ENCODE assay signal across 10 cellular contexts in the genomic region with DNA sequence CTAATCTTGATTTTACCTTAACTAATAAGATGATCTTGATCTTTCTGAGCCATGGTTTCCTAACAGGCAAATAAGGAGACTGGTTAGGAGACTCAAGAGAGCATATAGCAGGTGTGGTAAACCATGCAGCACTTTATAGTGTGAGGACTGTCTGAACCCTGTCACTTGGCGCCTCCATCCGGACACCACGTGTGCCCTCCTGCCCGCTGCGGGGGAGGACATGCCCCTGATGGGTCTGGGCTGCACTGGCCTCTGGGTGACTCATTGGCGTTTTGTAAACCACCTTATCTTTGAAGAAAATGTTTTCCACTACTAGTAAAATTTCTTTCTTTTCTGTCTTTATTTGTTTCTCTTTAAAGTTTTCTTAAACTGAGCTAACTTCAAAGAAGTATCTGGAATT.
A peak's percentile ranks its signal among the peaks of the same experiment; 100 is the strongest.
DNase-seq lines count a peak whose midpoint lies in the region; ATAC-seq, FAIRE-seq and TF ChIP-seq lines count a peak whose summit lies in the region.
"Had no signal": no experiment of that assay in that cellular context is flagged by ENCODE, and none has a peak within 500 bp of the region (broad histone marks: within the 10 kb centered on the region; RNA-seq: fewer than 3 reads in every experiment).

No MANE protein-coding gene starts in this region.

- CTCF ChIA-PET in Panc1 (lab: Charles Lee) = no interaction called here

- in situ Hi-C loops in Panc1 (cut with HindIII; ENCODE audit: low pct_unique_long_range_greater_than_20kb, low sequenced_read_pairs) = no loop called here

- BruUV-seq in Panc1 (replicated peaks; lab: Mats Ljungman, UMichigan) = no TSS peak

- H3K9me3 ChIP-seq in Panc1 (ENCODE audit: control insufficient read depth, insufficient read depth, low read depth, low read length) = no peaks in the 10 kb centered on the region
- H3K9me3 ChIP-seq: prostate gland had no signal

- peak; percentile 88 for FAIRE-seq in H54 (lab: Jason Lieb, UNC)

- H3K4me3 ChIP-seq in Panc1 (ENCODE audit: low read depth in 2 of 2, low read length in 2 of 2) = no peak overlapping the region
- H3K4me3 ChIP-seq: prostate gland had no signal

- H3K27me3 ChIP-seq in Panc1 (ENCODE audit: control insufficient read depth, insufficient read depth, low read length) = no peaks in the 10 kb centered on the region

- TF ChIP-seq CTCF in Panc1 (IDR thresholded peaks at IDR 0.05) = peak; percentile 67

- ATAC-seq in Panc1 (peak; percentile 83), HG03039 (IDR thresholded peaks at IDR 0.05; ENCODE audit: unreplicated experiment) (no peak), HG03457 (IDR thresholded peaks at IDR 0.05; ENCODE audit: unreplicated experiment) (no peak), GM18519 (IDR thresholded peaks at IDR 0.05; ENCODE audit: low FRiP score, unreplicated experiment) (no peak)

- intact Hi-C loops in Panc1 (cut with micrococcal nuclease; ENCODE audit: unreplicated experiment) = loop anchor here (5.0 kb wide), 2 partner anchors 129 to 274 kb away; partner anchors contain the start of gene FMNL2

- DNase-seq in DMS53 (lab: John Stamatoyannopoulos, UW) (peak; percentile 70), H54 (ENCODE audit: insufficient read length, low spot score) (no peak), Panc1 (ENCODE audit: low read depth, low spot score) (peak; percentile 57), kidney tubule cell (ENCODE audit: low spot score) (peak; percentile 65), SHP77 (lab: John Stamatoyannopoulos, UW) (no peak)
- DNase-seq: dermis blood vessel endothelial cell had no signal

- TF ChIP-seq POLR2A in H54 (IDR thresholded peaks at IDR 0.05; ENCODE audit: low read depth, low read length) = no peak

- POLR2A ChIA-PET in Panc1 (lab: Charles Lee) = interaction anchor here (0.6 to 0.7 kb wide), 2 partner anchors 12 to 52 kb away, joined by 3 read pairs; no protein-coding TSS in a partner anchor

- peaks cover 52% of the 10 kb centered on the region for H3K4me1 ChIP-seq in Panc1 (ENCODE audit: control insufficient read depth, insufficient read depth, low read length)

- peak overlapping the region; percentile 89 for H3K27ac ChIP-seq in Panc1 (ENCODE audit: low read length)

- no peaks in the 10 kb centered on the region for H3K36me3 ChIP-seq in Panc1 (ENCODE audit: control insufficient read depth, insufficient read depth, low read length)
- H3K36me3 ChIP-seq: prostate gland had no signal

Comparison
In these comparisons a context has a peak if more than half of its experiments do, and no peak if none do; other contexts are left out.
1. DNase-seq: peak in DMS53 (single experiment), Panc1 (single experiment) and kidney tubule cell (single experiment); none in H54 (single experiment) and SHP77 (0 of 2).